1 cellular context compared by ENCODE assay signal in genomic region chr12:89307665-89308253, GRCh38.
TF ChIP-seq lines count a peak whose summit lies in the region.

No MANE protein-coding gene starts in this region.

TF ChIP-seq in K562, 482 proteins besides CTCF, POLR2A, EP300 and RAD21 (continued from another document):
- TF ChIP-seq ILK (tag; IDR thresholded peaks at IDR 0.05; ENCODE audit: borderline replicate concordance, low read depth), result no peak
- no peak for TF ChIP-seq NUFIP1 (IDR thresholded peaks at IDR 0.05; ENCODE audit: partially characterized antibody)
- TF ChIP-seq CREM (IDR thresholded peaks at IDR 0.05; ENCODE audit: low read depth), result no peak
- no peak for TF ChIP-seq E2F5 (CRISPR knock-in tag; IDR thresholded peaks at IDR 0.05)
- no peak for TF ChIP-seq SREBF1 (IDR thresholded peaks at IDR 0.05; ENCODE audit: borderline replicate concordance, low read depth, low read length)
